2 cellular contexts compared by ENCODE assay signal in the genomic region with DNA sequence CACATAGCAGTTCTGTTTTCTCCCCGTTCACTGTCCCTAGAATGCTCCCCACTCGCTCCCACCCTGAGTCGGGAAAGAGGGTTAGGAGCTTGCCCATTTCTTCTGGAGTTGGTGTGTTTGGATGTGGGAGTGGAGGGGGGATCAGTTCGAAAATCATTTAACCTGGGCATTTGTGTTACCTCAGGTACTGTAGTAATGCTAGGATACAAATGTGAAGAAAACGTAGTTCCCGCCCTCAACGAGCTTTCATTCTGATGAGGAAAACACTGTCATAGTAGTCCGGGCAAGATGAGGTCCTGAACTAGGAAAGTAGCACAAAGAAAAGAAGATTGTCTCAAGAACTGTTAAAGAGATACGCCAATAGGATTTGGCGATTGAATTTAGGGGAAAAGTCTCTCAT.
TF ChIP-seq lines count a peak whose summit lies in the region.

No MANE protein-coding gene starts in this region.

TF ChIP-seq in GM12878, 131 proteins besides CTCF, POLR2A, EP300 and RAD21:
- TF ChIP-seq ZNF217 (IDR thresholded peaks at IDR 0.05) (no peak), PAX8 (IDR thresholded peaks at IDR 0.05) (0 out of 2 replicates have a peak, but pooled peaks have one; percentile 51), TBL1XR1 (IDR thresholded peaks at IDR 0.05; ENCODE audit: low read depth, low read length) (no peak), EED (IDR thresholded peaks at IDR 0.05; ENCODE audit: low read depth) (no peak), TCF3 (IDR thresholded peaks at IDR 0.05; ENCODE audit: borderline replicate concordance, insufficient read depth, low read depth, low read length) (no peak), MYB (IDR thresholded peaks at IDR 0.05; ENCODE audit: borderline replicate concordance, low read depth, low read length) (no peak), POLR2AphosphoS5 (IDR thresholded peaks at IDR 0.05; ENCODE audit: low read length) (no peak)
- TF ChIP-seq, protein P1, sequence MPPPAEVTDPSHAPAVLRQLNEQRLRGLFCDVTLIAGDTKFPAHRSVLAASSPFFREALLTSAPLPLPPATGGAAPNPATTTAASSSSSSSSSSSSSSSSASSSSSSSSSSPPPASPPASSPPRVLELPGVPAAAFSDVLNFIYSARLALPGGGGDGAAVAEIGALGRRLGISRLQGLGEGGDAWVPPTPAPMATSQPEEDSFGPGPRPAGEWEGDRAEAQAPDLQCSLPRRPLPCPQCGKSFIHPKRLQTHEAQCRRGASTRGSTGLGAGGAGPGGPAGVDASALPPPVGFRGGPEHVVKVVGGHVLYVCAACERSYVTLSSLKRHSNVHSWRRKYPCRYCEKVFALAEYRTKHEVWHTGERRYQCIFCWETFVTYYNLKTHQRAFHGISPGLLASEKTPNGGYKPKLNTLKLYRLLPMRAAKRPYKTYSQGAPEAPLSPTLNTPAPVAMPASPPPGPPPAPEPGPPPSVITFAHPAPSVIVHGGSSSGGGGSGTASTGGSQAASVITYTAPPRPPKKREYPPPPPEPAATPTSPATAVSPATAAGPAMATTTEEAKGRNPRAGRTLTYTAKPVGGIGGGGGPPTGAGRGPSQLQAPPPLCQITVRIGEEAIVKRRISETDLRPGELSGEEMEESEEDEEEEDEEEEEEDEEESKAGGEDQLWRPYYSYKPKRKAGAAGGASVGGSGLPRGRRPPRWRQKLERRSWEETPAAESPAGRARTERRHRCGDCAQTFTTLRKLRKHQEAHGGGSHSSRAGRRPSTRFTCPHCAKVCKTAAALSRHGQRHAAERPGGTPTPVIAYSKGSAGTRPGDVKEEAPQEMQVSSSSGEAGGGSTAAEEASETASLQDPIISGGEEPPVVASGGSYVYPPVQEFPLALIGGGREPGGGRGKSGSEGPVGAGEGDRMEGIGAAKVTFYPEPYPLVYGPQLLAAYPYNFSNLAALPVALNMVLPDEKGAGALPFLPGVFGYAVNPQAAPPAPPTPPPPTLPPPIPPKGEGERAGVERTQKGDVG (CRISPR knock-in tag; IDR thresholded peaks at IDR 0.05), result no peak

TF ChIP-seq in HepG2, 621 proteins besides CTCF, POLR2A, EP300 and RAD21:
- TF ChIP-seq ZSCAN20 (CRISPR knock-in tag; IDR thresholded peaks at IDR 0.05; ENCODE audit: borderline replicate concordance), result no peak
- 0 out of 2 replicates have a peak, but pooled peaks have one; percentile 11 for TF ChIP-seq BRCA1 (CRISPR knock-in tag; IDR thresholded peaks at IDR 0.05)
- peak; percentile 10 for TF ChIP-seq KDM5A (IDR thresholded peaks at IDR 0.05; ENCODE audit: borderline replicate concordance, low read length)
- TF ChIP-seq, protein P2, sequence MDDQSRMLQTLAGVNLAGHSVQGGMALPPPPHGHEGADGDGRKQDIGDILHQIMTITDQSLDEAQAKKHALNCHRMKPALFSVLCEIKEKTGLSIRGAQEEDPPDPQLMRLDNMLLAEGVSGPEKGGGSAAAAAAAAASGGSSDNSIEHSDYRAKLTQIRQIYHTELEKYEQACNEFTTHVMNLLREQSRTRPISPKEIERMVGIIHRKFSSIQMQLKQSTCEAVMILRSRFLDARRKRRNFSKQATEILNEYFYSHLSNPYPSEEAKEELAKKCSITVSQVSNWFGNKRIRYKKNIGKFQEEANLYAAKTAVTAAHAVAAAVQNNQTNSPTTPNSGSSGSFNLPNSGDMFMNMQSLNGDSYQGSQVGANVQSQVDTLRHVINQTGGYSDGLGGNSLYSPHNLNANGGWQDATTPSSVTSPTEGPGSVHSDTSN (CRISPR knock-in tag; IDR thresholded peaks at IDR 0.05; ENCODE audit: borderline replicate concordance), result 0 out of 2 replicates have a peak, but pooled peaks have one; percentile 12
